Comparison of ENCODE assay signal across 1 cellular context in the genomic region with DNA sequence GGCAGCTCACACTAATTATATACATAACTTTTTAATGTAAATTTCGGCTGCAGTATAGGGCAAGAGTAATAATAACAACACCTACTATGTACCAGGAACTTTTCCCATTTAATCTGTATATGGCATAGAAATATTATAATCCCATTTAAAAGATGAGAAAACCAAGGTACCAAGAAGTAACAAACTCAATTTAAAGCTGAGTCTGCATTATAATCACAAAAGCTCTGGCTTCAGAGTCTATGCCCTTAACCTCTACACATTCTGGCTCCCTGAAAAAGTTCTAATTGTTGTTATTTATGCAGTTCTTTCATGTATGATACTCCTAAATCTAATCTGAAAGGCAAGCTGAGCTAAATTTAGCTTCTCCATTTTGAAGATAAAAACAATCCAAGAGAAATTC.
TF ChIP-seq lines count a peak whose summit lies in the region.

No MANE protein-coding gene starts in this region.

TF ChIP-seq in HCT116, 20 proteins besides CTCF, POLR2A, EP300 and RAD21 (continued from another document):
- TF ChIP-seq JUND (IDR thresholded peaks at IDR 0.05), result no peak
- TF ChIP-seq SRF (IDR thresholded peaks at IDR 0.05; ENCODE audit: low read depth), result no peak
- TF ChIP-seq EZH2phosphoT487 (IDR thresholded peaks at IDR 0.05; ENCODE audit: borderline replicate concordance), result no peak
- no peak for TF ChIP-seq EZH2 (IDR thresholded peaks at IDR 0.05)
- TF ChIP-seq POLR2AphosphoS5 (IDR thresholded peaks at IDR 0.05; ENCODE audit: low read depth, low read length), result no peak
- no peak for TF ChIP-seq YY1 (IDR thresholded peaks at IDR 0.05; ENCODE audit: extremely low read depth, insufficient replicate concordance, low read depth, low read length)
- TF ChIP-seq FOSL1 (IDR thresholded peaks at IDR 0.05; ENCODE audit: low read depth), result no peak
- TF ChIP-seq CBX3 (IDR thresholded peaks at IDR 0.05; ENCODE audit: low read depth), result no peak
